8 cellular contexts compared by ENCODE assay signal in genomic region chr2:189412330-189412953, GRCh38. TPM values are rescaled to one million over a fixed set of nuclear protein-coding genes. Genes with fewer than 3 reads are reported as not detected.
DNase-seq lines count a peak whose midpoint lies in the region; ATAC-seq, FAIRE-seq and TF ChIP-seq lines count a peak whose summit lies in the region.

No MANE protein-coding gene starts in this region.

- in situ Hi-C loops in KBM-7 (cut with MboI; ENCODE audit: low pct_unique_long_range_greater_than_20kb, low sequenced_read_pairs), result no loop called here

- H3K27me3 ChIP-seq in bronchial epithelial cell (ENCODE audit: control insufficient read depth, insufficient read depth, low read length) (no peaks in the 10 kb centered on the region), liver (ENCODE audit: control insufficient read depth in 4 of 4, insufficient read depth in 4 of 4, low read length in 3 of 4) (no peaks in the 10 kb centered on the region)

- H3K27ac ChIP-seq in SK-N-MC (peak overlapping the region; percentile 70; the same call in 1 of the 2 replicates), liver (ENCODE audit: low read depth in 1 of 2, low read length in 2 of 2) (no peak overlapping the region)

- no peak for FAIRE-seq in bronchial epithelial cell (lab: Jason Lieb, UNC)

- H3K4me1 ChIP-seq in liver (ENCODE audit: control insufficient read depth in 4 of 4, insufficient read depth in 4 of 4, low read length in 3 of 4), result no peaks in the 10 kb centered on the region

- peak; percentile 91 to 93 for TF ChIP-seq RAD21 in liver (IDR thresholded peaks at IDR 0.05)

- TF ChIP-seq CTCF in bronchial epithelial cell (IDR thresholded peaks at IDR 0.05; ENCODE audit: insufficient read depth, low read length, severe bottlenecking) (no peak), liver (IDR thresholded peaks at IDR 0.05; ENCODE audit: low read depth, low read length, missing input control) (peak; percentile 81)

- no peaks in the 10 kb centered on the region for H3K36me3 ChIP-seq in SK-N-MC (ENCODE audit: insufficient read depth, low read length)
- H3K36me3 ChIP-seq in bronchial epithelial cell (ENCODE audit: control insufficient read depth, insufficient read depth, low read length), result no peaks in the 10 kb centered on the region
- no peaks in the 10 kb centered on the region for H3K36me3 ChIP-seq in liver (ENCODE audit: control insufficient read depth in 4 of 4, insufficient read depth in 3 of 4, low read depth in 1 of 4, low read length in 3 of 4)

- H3K9me3 ChIP-seq in SK-N-MC (ENCODE audit: low read depth, low read length), result no peaks in the 10 kb centered on the region
- no peaks in the 10 kb centered on the region for H3K9me3 ChIP-seq in liver (ENCODE audit: control insufficient read depth in 4 of 4, low read length in 3 of 4)

- 44% methylated on average over 4 of the region's 4 CpGs for WGBS in liver

- H3K4me3 ChIP-seq in SK-N-MC, result peak overlapping the region; percentile 64
- no peak overlapping the region for H3K4me3 ChIP-seq in bronchial epithelial cell (ENCODE audit: low read depth, low read length)
- no peak overlapping the region for H3K4me3 ChIP-seq in liver (ENCODE audit: low read depth in 1 of 3, low read length in 3 of 3)

- DNase-seq in NCI-H1092 treated with DMSO at 0.1 percent for 48 hours (lab: John Stamatoyannopoulos, UW) (peak; percentile 48), NCI-H1092 (lab: John Stamatoyannopoulos, UW) (no peak), KBM-7 (peak; percentile 38), SK-N-MC (ENCODE audit: low read depth, low spot score) (peak; percentile 47), bronchial epithelial cell (ENCODE audit: low read depth) (peak; percentile 49)
- DNase-seq in stimulated activated CD8-positive, alpha-beta memory T cell treated with anti-CD3 and anti-CD28 coated beads, Interleukin-12 subunit alpha, Interleukin-12 subunit beta, amount 100 ng/mL, for 1 hour (ENCODE audit: low read depth), result peak; percentile 32

- ATAC-seq in GM21515 (IDR thresholded peaks at IDR 0.05; ENCODE audit: unreplicated experiment), result peak; percentile 82

- no peak overlapping the region for H3K9ac ChIP-seq in SK-N-MC (ENCODE audit: insufficient read length)
- H3K9ac ChIP-seq in liver (ENCODE audit: low read depth in 1 of 2, low read length in 2 of 2), result no peak overlapping the region

TF ChIP-seq in liver, 16 proteins besides CTCF, POLR2A, EP300 and RAD21:
- no peak for TF ChIP-seq JUND (IDR thresholded peaks at IDR 0.05)
- no peak for TF ChIP-seq EGR1 (IDR thresholded peaks at IDR 0.05; ENCODE audit: low read depth in 2 of 2)
- no peak for TF ChIP-seq MAX (IDR thresholded peaks at IDR 0.05)
- TF ChIP-seq HNF4G (IDR thresholded peaks at IDR 0.05), result no peak
- no peak for TF ChIP-seq SP1 (IDR thresholded peaks at IDR 0.05)
- TF ChIP-seq FOXA1 (IDR thresholded peaks at IDR 0.05), result no peak
- TF ChIP-seq GABPA (IDR thresholded peaks at IDR 0.05 in 1 of 2, conservative IDR thresholded peaks at IDR 0.05 in 1 of 2), result no peak
- no peak for TF ChIP-seq FOXA2 (IDR thresholded peaks at IDR 0.05)
- no peak for TF ChIP-seq TAF1 (conservative IDR thresholded peaks at IDR 0.05)
- TF ChIP-seq REST (IDR thresholded peaks at IDR 0.05), result no peak
- no peak for TF ChIP-seq NR2F2 (IDR thresholded peaks at IDR 0.05)
- no peak for TF ChIP-seq ATF3 (IDR thresholded peaks at IDR 0.05)
- no peak for TF ChIP-seq YY1 (IDR thresholded peaks at IDR 0.05)
- TF ChIP-seq ZBTB33 (IDR thresholded peaks at IDR 0.05), result no peak
- TF ChIP-seq RXRA (IDR thresholded peaks at IDR 0.05), result no peak
- TF ChIP-seq HNF4A (conservative IDR thresholded peaks at IDR 0.05), result no peak
TF ChIP-seq in liver: peak in this region for 0.

RNA-seq across cellular contexts. Expression of gene WDR75, which starts 28.8 kb away (rescaled TPM):
- total RNA-seq in bronchial epithelial cell (41.1 and 42.5 TPM in 2 replicates), liver (10 to 100 TPM; 21.7 to 24.5 TPM)
- 1 to 10 TPM; 7.9 to 8.5 TPM for polyA plus RNA-seq in liver
